In the genomic region with DNA sequence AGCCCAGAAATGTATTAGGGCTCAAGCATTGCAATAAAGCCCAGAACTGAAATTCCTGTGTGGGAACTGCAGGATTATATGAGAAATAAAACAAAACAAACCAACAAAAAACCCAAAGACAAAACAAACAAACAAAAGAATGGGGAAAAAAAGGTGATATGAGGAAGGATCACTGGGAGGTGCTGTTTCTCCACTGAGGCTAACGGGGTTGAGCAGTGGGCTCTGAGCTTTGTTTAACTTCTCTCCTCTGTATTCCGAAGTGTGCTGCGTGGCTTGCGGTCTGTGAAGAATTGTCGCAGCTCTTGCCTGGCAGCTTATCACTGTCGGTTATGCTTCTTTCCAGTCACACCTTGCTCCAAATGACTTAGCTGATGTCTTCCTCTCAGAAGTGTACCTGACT, we compare ENCODE assay signal across 1 cellular context.
TF ChIP-seq lines count a peak whose summit lies in the region.

No MANE protein-coding gene starts in this region.

TF ChIP-seq in SK-N-SH, 30 proteins besides CTCF, POLR2A, EP300 and RAD21 (continued from another document):
- TF ChIP-seq, protein P1, sequence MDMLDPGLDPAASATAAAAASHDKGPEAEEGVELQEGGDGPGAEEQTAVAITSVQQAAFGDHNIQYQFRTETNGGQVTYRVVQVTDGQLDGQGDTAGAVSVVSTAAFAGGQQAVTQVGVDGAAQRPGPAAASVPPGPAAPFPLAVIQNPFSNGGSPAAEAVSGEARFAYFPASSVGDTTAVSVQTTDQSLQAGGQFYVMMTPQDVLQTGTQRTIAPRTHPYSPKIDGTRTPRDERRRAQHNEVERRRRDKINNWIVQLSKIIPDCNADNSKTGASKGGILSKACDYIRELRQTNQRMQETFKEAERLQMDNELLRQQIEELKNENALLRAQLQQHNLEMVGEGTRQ (IDR thresholded peaks at IDR 0.05; ENCODE audit: borderline replicate concordance, low read depth, low read length), result no peak
- TF ChIP-seq RXRA (IDR thresholded peaks at IDR 0.05; ENCODE audit: borderline replicate concordance, low read depth) (no peak), GABPA (IDR thresholded peaks at IDR 0.05; ENCODE audit: low read depth) (no peak), POLR2AphosphoS5 (IDR thresholded peaks at IDR 0.05; ENCODE audit: low read depth, low read length) (no peak), TAF1 (IDR thresholded peaks at IDR 0.05; ENCODE audit: borderline replicate concordance, low read depth, low read length) (no peak), MEF2A (IDR thresholded peaks at IDR 0.05; ENCODE audit: borderline replicate concordance, low read depth) (no peak), RCOR1 (IDR thresholded peaks at IDR 0.05; ENCODE audit: low read length) (no peak), NRF1 (IDR thresholded peaks at IDR 0.05; ENCODE audit: low read depth, low read length) (no peak), ELF1 (IDR thresholded peaks at IDR 0.05) (no peak)
- TF ChIP-seq, protein P2, sequence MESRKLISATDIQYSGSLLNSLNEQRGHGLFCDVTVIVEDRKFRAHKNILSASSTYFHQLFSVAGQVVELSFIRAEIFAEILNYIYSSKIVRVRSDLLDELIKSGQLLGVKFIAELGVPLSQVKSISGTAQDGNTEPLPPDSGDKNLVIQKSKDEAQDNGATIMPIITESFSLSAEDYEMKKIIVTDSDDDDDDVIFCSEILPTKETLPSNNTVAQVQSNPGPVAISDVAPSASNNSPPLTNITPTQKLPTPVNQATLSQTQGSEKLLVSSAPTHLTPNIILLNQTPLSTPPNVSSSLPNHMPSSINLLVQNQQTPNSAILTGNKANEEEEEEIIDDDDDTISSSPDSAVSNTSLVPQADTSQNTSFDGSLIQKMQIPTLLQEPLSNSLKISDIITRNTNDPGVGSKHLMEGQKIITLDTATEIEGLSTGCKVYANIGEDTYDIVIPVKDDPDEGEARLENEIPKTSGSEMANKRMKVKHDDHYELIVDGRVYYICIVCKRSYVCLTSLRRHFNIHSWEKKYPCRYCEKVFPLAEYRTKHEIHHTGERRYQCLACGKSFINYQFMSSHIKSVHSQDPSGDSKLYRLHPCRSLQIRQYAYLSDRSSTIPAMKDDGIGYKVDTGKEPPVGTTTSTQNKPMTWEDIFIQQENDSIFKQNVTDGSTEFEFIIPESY (IDR thresholded peaks at IDR 0.05; ENCODE audit: borderline replicate concordance, low read depth), result no peak
